In the genomic region with DNA sequence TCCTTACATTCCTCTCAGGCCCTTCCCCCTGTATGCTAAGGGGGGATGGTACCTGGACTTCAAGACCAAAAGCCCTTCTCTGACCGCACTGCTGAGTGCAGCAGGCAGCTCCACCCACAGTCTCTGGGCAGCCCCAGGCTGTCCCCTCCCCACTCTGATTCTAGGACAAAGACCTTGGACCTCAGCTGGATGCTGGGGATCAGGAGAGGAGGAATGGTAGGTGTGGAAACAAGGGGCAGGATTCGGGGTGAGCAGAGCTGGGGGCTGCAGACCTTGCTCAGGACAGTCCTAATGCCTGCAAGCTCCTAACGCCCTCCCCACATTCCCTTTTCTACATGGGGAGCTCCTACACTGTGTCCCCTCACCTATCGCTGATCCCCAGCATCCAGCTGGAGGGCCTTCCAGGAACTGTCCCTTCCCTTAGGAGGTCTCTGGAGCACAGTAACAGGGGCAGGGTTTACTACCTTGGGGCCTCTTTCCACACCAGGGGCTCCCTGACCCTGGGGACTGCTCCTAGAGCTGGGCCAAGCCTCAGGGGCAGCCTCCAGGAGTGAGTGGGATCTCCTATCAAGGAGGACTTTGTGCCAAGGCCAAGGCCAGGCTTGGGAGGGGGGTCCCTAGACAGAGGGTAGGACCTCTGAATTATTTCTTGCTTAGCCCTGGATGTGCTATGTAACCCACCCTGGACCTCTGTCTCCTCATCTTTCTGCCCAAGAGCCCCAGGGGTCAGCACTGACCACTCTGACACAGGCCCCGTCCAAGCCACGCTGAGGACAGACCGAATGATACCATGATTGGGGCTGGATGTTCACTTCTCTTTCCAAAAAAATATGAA, we compare ENCODE assay signal across 21 cellular contexts. TPM values are rescaled to one million over a fixed set of nuclear protein-coding genes. Genes with fewer than 3 reads are reported as not detected.
"Had no signal": no experiment of that assay in that cellular context is flagged by ENCODE, and none has a peak within 500 bp of the region (broad histone marks: within the 10 kb centered on the region; RNA-seq: fewer than 3 reads in every experiment).

No MANE protein-coding gene starts in this region.

- H3K9me3 ChIP-seq: body of pancreas, left ventricle myocardium inferior, thyroid gland had no signal

- ATAC-seq: activated CD8-positive, alpha-beta T cell treated with anti-CD3 and anti-CD28 coated beads for 36 hours; activated T-cell treated with anti-CD3 and anti-CD28 coated beads, Interleukin-2, amount 50 U/mL, for 4 hours; body of pancreas; T-helper 17 cell had no signal

- H3K79me2 ChIP-seq: parathyroid adenoma had no signal

- H3K27me3 Mint-ChIP-seq: activated B cell treated with CpG ODN at 0.5 μM for 24 hours; activated CD8-positive, alpha-beta T cell treated with anti-CD3 and anti-CD28 coated beads for 36 hours; activated naive CD8-positive, alpha-beta T cell; central memory CD8-positive, alpha-beta T cell; stimulated activated memory B cell treated with anti-CD40 and anti-IgM and Interleukin-4, amounts not matched to agents 10 μg/mL and 1 μg/mL and 100 μg/mL, for 72 hours; T-helper 17 cell had no signal

- H3K9me3 Mint-ChIP-seq: activated B cell treated with CpG ODN at 0.5 μM for 24 hours; activated CD8-positive, alpha-beta T cell treated with anti-CD3 and anti-CD28 coated beads for 36 hours; activated T-cell treated with anti-CD3 and anti-CD28 coated beads, Interleukin-2, amount 50 U/mL, for 4 hours; central memory CD8-positive, alpha-beta T cell; stimulated activated memory B cell treated with anti-CD40 and anti-IgM and Interleukin-4, amounts not matched to agents 10 μg/mL and 1 μg/mL and 100 μg/mL, for 72 hours had no signal

- H3K4me1 ChIP-seq: body of pancreas, foreskin keratinocyte, left ventricle myocardium inferior, thyroid gland had no signal

- FAIRE-seq: islet of Langerhans, TTC549 had no signal

- H2AFZ ChIP-seq: parathyroid adenoma had no signal

- DNase-seq: activated B cell treated with CpG ODN at 0.5 μM for 24 hours; activated CD4-positive, alpha-beta T cell treated with anti-CD3 and anti-CD28 coated beads for 48 hours; activated CD8-positive, alpha-beta T cell treated with anti-CD3 and anti-CD28 coated beads for 36 hours; activated gamma-delta T cell treated with Interleukin-2 at 50 U/mL for 16 hours; activated T-cell treated with anti-CD3 and anti-CD28 coated beads, Interleukin-2, amount 50 U/mL, for 4 hours; amniotic stem cell; body of pancreas; cortex of kidney; effector CD8-positive, alpha-beta T cell; left ventricle myocardium inferior; retina; T-helper 17 cell; thyroid gland had no signal

- H3K27ac Mint-ChIP-seq: activated B cell treated with CpG ODN at 0.5 μM for 24 hours; activated CD8-positive, alpha-beta T cell treated with anti-CD3 and anti-CD28 coated beads for 36 hours; activated naive CD8-positive, alpha-beta T cell; stimulated activated memory B cell treated with anti-CD40 and anti-IgM and Interleukin-4, amounts not matched to agents 10 μg/mL and 1 μg/mL and 100 μg/mL, for 72 hours had no signal

- H3K4me3 ChIP-seq: body of pancreas, left ventricle myocardium inferior, thyroid gland had no signal

- H3K27me3 ChIP-seq: body of pancreas, foreskin keratinocyte, thyroid gland had no signal

- H3K36me3 Mint-ChIP-seq: activated naive CD8-positive, alpha-beta T cell; stimulated activated memory B cell treated with anti-CD40 and anti-IgM and Interleukin-4, amounts not matched to agents 10 μg/mL and 1 μg/mL and 100 μg/mL, for 72 hours had no signal

- H3K4me3 Mint-ChIP-seq: activated B cell treated with CpG ODN at 0.5 μM for 24 hours; activated CD8-positive, alpha-beta T cell treated with anti-CD3 and anti-CD28 coated beads for 36 hours; activated naive CD8-positive, alpha-beta T cell; activated T-cell treated with anti-CD3 and anti-CD28 coated beads, Interleukin-2, amount 50 U/mL, for 4 hours; central memory CD8-positive, alpha-beta T cell; stimulated activated memory B cell treated with anti-CD40 and anti-IgM and Interleukin-4, amounts not matched to agents 10 μg/mL and 1 μg/mL and 100 μg/mL, for 72 hours; T-helper 17 cell had no signal

- H3K27ac ChIP-seq: body of pancreas, foreskin keratinocyte, left ventricle myocardium inferior, parathyroid adenoma, thyroid gland had no signal

- H3K36me3 ChIP-seq: left ventricle myocardium inferior, thyroid gland had no signal

- H3K9ac ChIP-seq: parathyroid adenoma had no signal

RNA-seq across cellular contexts. Expression of a gene that starts 5.6 kb away (rescaled TPM):
- total RNA-seq: activated B cell treated with CpG ODN at 0.5 μM for 24 hours; activated CD8-positive, alpha-beta T cell treated with anti-CD3 and anti-CD28 coated beads for 36 hours; activated T-cell treated with anti-CD3 and anti-CD28 coated beads, Interleukin-2, amount 50 U/mL, for 4 hours; body of pancreas; foreskin keratinocyte; left ventricle myocardium inferior; T-helper 17 cell; thyroid gland had no signal
- polyA plus RNA-seq: foreskin keratinocyte, neural cell had no signal

RNA-seq across cellular contexts. Expression of a gene that starts 50.4 kb away (rescaled TPM):
- total RNA-seq: body of pancreas, foreskin keratinocyte, left ventricle myocardium inferior had no signal
